Comparison of ENCODE assay signal across 19 cellular contexts in genomic region chr10:6199131-6199733, GRCh38. TPM values are rescaled to one million over a fixed set of nuclear protein-coding genes. Genes with fewer than 3 reads are reported as not detected.
DNase-seq lines count a peak whose midpoint lies in the region; ATAC-seq and TF ChIP-seq lines count a peak whose summit lies in the region.
"Had no signal": no experiment of that assay in that cellular context is flagged by ENCODE, and none has a peak within 500 bp of the region (broad histone marks: within the 10 kb centered on the region; RNA-seq: fewer than 3 reads in every experiment).

No MANE protein-coding gene starts in this region.

- peak overlapping the region; percentile 39 for H3K27ac ChIP-seq in C4-2B
- no peak overlapping the region for H3K27ac ChIP-seq in CD4-positive, alpha-beta memory T cell (ENCODE audit: low read depth, low read length)
- peak overlapping the region; percentile 92 to 97 for H3K27ac ChIP-seq in ascending aorta
- peak overlapping the region; percentile 92 for H3K27ac ChIP-seq in psoas muscle
- no peak overlapping the region for H3K27ac ChIP-seq in suprapubic skin
- H3K27ac ChIP-seq: GM23248, SJSA1 had no signal

- no peak for TF ChIP-seq POLR2A in suprapubic skin (IDR thresholded peaks at IDR 0.05)

- peaks cover 16% of the 10 kb centered on the region for H3K4me1 ChIP-seq in CD4-positive, alpha-beta memory T cell (ENCODE audit: insufficient read depth, low read length)
- H3K4me1 ChIP-seq in ascending aorta: peaks cover 20 to 60% of the 10 kb centered on the region in 2 donors
- H3K4me1 ChIP-seq in psoas muscle: peaks cover 50% of the 10 kb centered on the region
- peaks cover 57% of the 10 kb centered on the region for H3K4me1 ChIP-seq in suprapubic skin

- no peak for DNase-seq in CD4-positive, alpha-beta memory T cell
- no peak for DNase-seq in ascending aorta (ENCODE audit: low spot score in 2 of 2)
- DNase-seq in psoas muscle: no peak
- DNase-seq in NCI-H446 treated with DMSO at 0.1 percent for 48 hours (lab: John Stamatoyannopoulos, UW): no peak
- no peak for DNase-seq in suprapubic skin (ENCODE audit: low spot score in 2 of 2)
- DNase-seq: activated CD4-positive, alpha-beta T cell treated with anti-CD3 and anti-CD28 coated beads, Interleukin-2, amount 10 ng/mL, durations not matched to agents 7 days and 5 days; activated CD8-positive, alpha-beta memory T cell treated with anti-CD3 and anti-CD28 coated beads, Interleukin-2, amount 50 U/mL, for 4 hours; activated effector memory CD4-positive, alpha-beta T cell treated with Interleukin-2 at 50 U/mL for 16 hours; GM23248; mesendoderm; natural killer cell; NCI-H187 treated with DMSO at 0.1 percent for 48 hours; NK-92 treated with Interleukin-12 subunit alpha and Interleukin-12 subunit beta, amount 100 ng/mL, for 24 hours; sigmoid colon had no signal

- TF ChIP-seq CTCF in C4-2B (conservative IDR thresholded peaks at IDR 0.05) (no peak), ascending aorta (IDR thresholded peaks at IDR 0.05) (no peak), psoas muscle (IDR thresholded peaks at IDR 0.05) (no peak), suprapubic skin (IDR thresholded peaks at IDR 0.05) (no peak)

- no peak for ATAC-seq in psoas muscle
- ATAC-seq in HG03196 (IDR thresholded peaks at IDR 0.05; ENCODE audit: unreplicated experiment): no peak
- ATAC-seq: natural killer cell had no signal

- H3K27me3 Mint-ChIP-seq in CD4-positive, alpha-beta memory T cell: no peaks in the 10 kb centered on the region
- H3K27me3 Mint-ChIP-seq: activated CD4-positive, alpha-beta T cell treated with anti-CD3 and anti-CD28 coated beads, Interleukin-2, amount 10 ng/mL, durations not matched to agents 7 days and 5 days had no signal

- 32 to 48% (median 39%) methylated on average over 6 of the region's 6 CpGs for WGBS in psoas muscle, 3 donors
- 80% methylated on average over 6 of the region's 6 CpGs for WGBS in suprapubic skin

- H3K4me1 Mint-ChIP-seq in CD4-positive, alpha-beta memory T cell: peaks cover 15 to 38% (median 22%) of the 10 kb centered on the region in 4 donors

- no peak overlapping the region for H3K4me3 ChIP-seq in CD4-positive, alpha-beta memory T cell (ENCODE audit: low read length in 2 of 2)
- no peak overlapping the region for H3K4me3 ChIP-seq in ascending aorta
- H3K4me3 ChIP-seq in psoas muscle: peak overlapping the region; percentile 92
- H3K4me3 ChIP-seq in suprapubic skin: no peak overlapping the region
- H3K4me3 ChIP-seq: GM23248, SJSA1 had no signal

- peaks cover 0 to 5% of the 10 kb centered on the region in 2 donors for H3K36me3 Mint-ChIP-seq in CD4-positive, alpha-beta memory T cell
- H3K36me3 Mint-ChIP-seq: natural killer cell had no signal

- peak overlapping the region; percentile 20 to 97 (median 65) for H3K27ac Mint-ChIP-seq in CD4-positive, alpha-beta memory T cell
- H3K27ac Mint-ChIP-seq: activated CD4-positive, alpha-beta T cell treated with anti-CD3 and anti-CD28 coated beads, Interleukin-2, amount 10 ng/mL, durations not matched to agents 7 days and 5 days; dendritic cell treated with granulocyte-macrophage colony-stimulating factor and Interleukin-4, amounts not matched to agents 40 ng/mL and 50 ng/mL, for 4 days; T-helper 1 cell treated with Interleukin-12 subunit alpha and Interleukin-12 subunit beta and Interleukin-4 antibody, amounts not matched to agents 30 μg/mL and 1 μg/mL, for 36 hours had no signal

- POLR2A ChIA-PET in CD4-positive, alpha-beta memory T cell (lab: Charles Lee; ENCODE audit: partially characterized antibody): interaction anchor here (0.7 to 2.3 kb wide), 8 partner anchors 13 to 211 kb away, joined by 3 to 12 read pairs (median 5); no protein-coding TSS in a partner anchor

- intact Hi-C loops in CD4-positive, alpha-beta memory T cell (cut with micrococcal nuclease): no loop called here
- intact Hi-C loops in ascending aorta (cut with DNase I): no loop called here
- intact Hi-C loops in psoas muscle (cut with DNase I): no loop called here

- H3K9me3 ChIP-seq in CD4-positive, alpha-beta memory T cell (ENCODE audit: control insufficient read depth in 1 of 2, low read length in 2 of 2): no peaks in the 10 kb centered on the region
- H3K9me3 ChIP-seq in ascending aorta (no peaks in the 10 kb centered on the region), psoas muscle (no peaks in the 10 kb centered on the region), suprapubic skin (no peaks in the 10 kb centered on the region)
- H3K9me3 ChIP-seq: sigmoid colon had no signal

- no peaks in the 10 kb centered on the region for H3K36me3 ChIP-seq in CD4-positive, alpha-beta memory T cell (ENCODE audit: insufficient read depth, low read length)
- no peaks in the 10 kb centered on the region for H3K36me3 ChIP-seq in ascending aorta
- peaks cover 0 to 8% of the 10 kb centered on the region in 2 donors for H3K36me3 ChIP-seq in psoas muscle (ENCODE audit: insufficient read depth in 1 of 2, low read depth in 1 of 2)
- H3K36me3 ChIP-seq in suprapubic skin: no peaks in the 10 kb centered on the region
- H3K36me3 ChIP-seq: sigmoid colon had no signal

- peak overlapping the region in 3 of 8 donors; percentile 46 to 85 (median 68) for H3K4me3 Mint-ChIP-seq in CD4-positive, alpha-beta memory T cell
- H3K4me3 Mint-ChIP-seq: dendritic cell treated with granulocyte-macrophage colony-stimulating factor and Interleukin-4, amounts not matched to agents 40 ng/mL and 50 ng/mL, for 4 days had no signal

- H3K27me3 ChIP-seq in CD4-positive, alpha-beta memory T cell (ENCODE audit: insufficient read depth, low read length): no peaks in the 10 kb centered on the region
- H3K27me3 ChIP-seq in ascending aorta (no peaks in the 10 kb centered on the region), psoas muscle (ENCODE audit: insufficient read depth in 3 of 3, low read length in 2 of 3) (no peaks in the 10 kb centered on the region), suprapubic skin (no peaks in the 10 kb centered on the region)
- H3K27me3 ChIP-seq: sigmoid colon, SJSA1 had no signal

- CTCF ChIA-PET in CD4-positive, alpha-beta memory T cell (lab: Charles Lee; ENCODE audit: partially characterized antibody): interaction anchor here (1.3 to 7.9 kb wide), 8 partner anchors 11 to 207 kb away, joined by 3 to 217 read pairs (median 15); no protein-coding TSS in a partner anchor

- no peak for TF ChIP-seq EP300 in suprapubic skin (IDR thresholded peaks at IDR 0.05)

- H3K9me3 Mint-ChIP-seq in CD4-positive, alpha-beta memory T cell: peaks cover 0 to 2% (median 0%) of the 10 kb centered on the region in 8 donors
- H3K9me3 Mint-ChIP-seq: activated CD4-positive, alpha-beta T cell treated with anti-CD3 and anti-CD28 coated beads, Interleukin-2, amount 10 ng/mL, durations not matched to agents 7 days and 5 days; dendritic cell treated with granulocyte-macrophage colony-stimulating factor and Interleukin-4, amounts not matched to agents 40 ng/mL and 50 ng/mL, for 4 days; natural killer cell; T-helper 1 cell treated with Interleukin-12 subunit alpha and Interleukin-12 subunit beta and Interleukin-4 antibody, amounts not matched to agents 30 μg/mL and 1 μg/mL, for 36 hours had no signal

RNA-seq across cellular contexts. Expression of gene PFKFB3, which starts 3.5 kb away (rescaled TPM):
- total RNA-seq in CD4-positive, alpha-beta memory T cell: 10 to 100 TPM; 55.7 to 67.1 TPM
- 10 to 100 TPM; 11.8 to 16.0 TPM for polyA plus RNA-seq in CD4-positive, alpha-beta memory T cell
- total RNA-seq in ascending aorta (68.0 TPM), psoas muscle (100 to 1,000 TPM in 3 of 4 donors, 10 to 100 TPM in 1; 25.4 to 225 (median 148) TPM), suprapubic skin (100 to 1,000 TPM in 1 of 4 donors, 10 to 100 TPM in 3; 40.1 to 115 (median 52.2) TPM)
- polyA plus RNA-seq in psoas muscle: 100 to 1,000 TPM in 2 of 3 donors, 10 to 100 TPM in 1; 26.7 to 704 (median 448) TPM

Comparison
In these comparisons a context has a peak if more than half of its experiments do, and no peak if none do; other contexts are left out.
1. H3K27ac ChIP-seq: peak in C4-2B (single experiment), ascending aorta (2 of 2) and psoas muscle (single experiment); none in CD4-positive, alpha-beta memory T cell (single experiment) and suprapubic skin (single experiment).